28 cellular contexts compared by ENCODE assay signal in the genomic region with DNA sequence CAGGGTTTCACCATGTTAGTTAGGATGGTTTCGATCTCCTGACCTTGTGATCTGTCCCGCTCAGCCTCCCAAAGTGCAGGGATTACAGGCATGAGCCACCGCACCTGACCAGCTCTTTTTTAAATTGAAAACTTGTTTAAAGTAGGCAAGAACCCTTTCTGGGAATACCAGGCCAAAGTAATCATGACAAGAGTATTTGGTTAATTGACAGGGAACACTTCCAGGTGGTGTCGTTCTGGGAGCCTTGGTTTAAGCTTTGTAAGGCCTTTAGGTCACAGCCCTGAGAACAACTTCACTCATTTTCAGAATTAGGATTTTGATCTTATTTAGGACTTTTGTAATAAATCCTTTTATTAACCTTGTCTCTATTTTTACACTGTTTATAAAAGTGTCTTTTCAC.
"Had no signal": no experiment of that assay in that cellular context is flagged by ENCODE, and none has a peak within 500 bp of the region (broad histone marks: within the 10 kb centered on the region; RNA-seq: fewer than 3 reads in every experiment).

No MANE protein-coding gene starts in this region.

- H3K36me3 ChIP-seq: colonic mucosa, heart right ventricle, neural progenitor cell, prostate gland, right atrium auricular region, sigmoid colon, transverse colon, vagina had no signal

- H3K27ac Mint-ChIP-seq: dendritic cell treated with granulocyte-macrophage colony-stimulating factor and Interleukin-4, amounts not matched to agents 40 ng/mL and 50 ng/mL, for 4 days; endodermal cell; memory B cell; natural killer cell; neural progenitor cell; stimulated activated memory B cell treated with anti-CD40 and anti-IgM and Interleukin-4, amounts not matched to agents 10 μg/mL and 1 μg/mL and 100 μg/mL, for 72 hours had no signal

- FAIRE-seq: islet of Langerhans had no signal

- H3K4me3 Mint-ChIP-seq: dendritic cell treated with granulocyte-macrophage colony-stimulating factor and Interleukin-4, amounts not matched to agents 40 ng/mL and 50 ng/mL, for 4 days; endodermal cell; memory B cell; natural killer cell; neural progenitor cell; stimulated activated memory B cell treated with anti-CD40 and anti-IgM and Interleukin-4, amounts not matched to agents 10 μg/mL and 1 μg/mL and 100 μg/mL, for 72 hours had no signal

- H3K27ac ChIP-seq: colonic mucosa, epithelial cell of prostate, heart right ventricle, neural progenitor cell, prostate gland, right atrium auricular region, sigmoid colon, testis, transverse colon, vagina had no signal

- H3K4me3 ChIP-seq: colonic mucosa, heart right ventricle, lung, neural progenitor cell, prostate gland, right atrium auricular region, sigmoid colon, testis, transverse colon, vagina had no signal

- H3K4me1 Mint-ChIP-seq: natural killer cell; neural progenitor cell; stimulated activated memory B cell treated with anti-CD40 and anti-IgM and Interleukin-4, amounts not matched to agents 10 μg/mL and 1 μg/mL and 100 μg/mL, for 72 hours had no signal

- H3K9me3 ChIP-seq: colonic mucosa, prostate gland, right atrium auricular region, sigmoid colon, testis, transverse colon, vagina had no signal

- H3K27me3 Mint-ChIP-seq: dendritic cell treated with granulocyte-macrophage colony-stimulating factor and Interleukin-4, amounts not matched to agents 40 ng/mL and 50 ng/mL, for 4 days; memory B cell; stimulated activated memory B cell treated with anti-CD40 and anti-IgM and Interleukin-4, amounts not matched to agents 10 μg/mL and 1 μg/mL and 100 μg/mL, for 72 hours had no signal

- H3K27me3 ChIP-seq: colonic mucosa, heart right ventricle, neural progenitor cell, right atrium auricular region, sigmoid colon, testis, transverse colon, vagina had no signal

- H3K9me3 Mint-ChIP-seq: neural progenitor cell had no signal

- H3K36me3 Mint-ChIP-seq: natural killer cell, neural progenitor cell had no signal

- DNase-seq: colonic mucosa; effector CD8-positive, alpha-beta T cell; endodermal cell; foreskin melanocyte; glutamatergic neuron; heart right ventricle; hippocampal formation; left cardiac atrium; left ventricle myocardium superior; natural killer cell; sigmoid colon; stimulated activated CD4-positive, alpha-beta T cell treated with anti-CD3 and anti-CD28 coated beads, Interleukin-2, amount 100 ng/mL, for 24 hours; stimulated activated CD4-positive, alpha-beta T cell treated with anti-CD3 and anti-CD28 coated beads, Interleukin-4, amount 100 ng/mL, for 24 hours; stimulated activated naive CD8-positive, alpha-beta T cell treated with anti-CD3 and anti-CD28 coated beads, Interleukin-15, Interleukin-2, amounts not matched to agents 100 U/mL and 50 U/mL, for 24 hours; substantia nigra; testis; transverse colon had no signal

- H3K4me1 ChIP-seq: colonic mucosa, neural progenitor cell, prostate gland, testis, transverse colon, vagina had no signal

- ATAC-seq: esophagus mucosa; heart right ventricle; natural killer cell; stimulated activated memory B cell treated with anti-CD40 and anti-IgM and Interleukin-4, amounts not matched to agents 10 μg/mL and 1 μg/mL and 100 μg/mL, for 72 hours; stimulated activated naive CD8-positive, alpha-beta T cell treated with anti-CD3 and anti-CD28 coated beads, Interleukin-15, Interleukin-2, amounts not matched to agents 100 U/mL and 50 U/mL, for 24 hours had no signal
